In genomic region chr6:92716638-92717037, GRCh38 we compare ENCODE assay signal across 21 cellular contexts.
"Had no signal": no experiment of that assay in that cellular context is flagged by ENCODE, and none has a peak within 500 bp of the region (broad histone marks: within the 10 kb centered on the region; RNA-seq: fewer than 3 reads in every experiment).

No MANE protein-coding gene starts in this region.

- DNase-seq: colonic mucosa; cortex of kidney; effector CD8-positive, alpha-beta T cell; effector memory CD8-positive, alpha-beta T cell; endodermal cell; erythroblast; esophagus squamous epithelium; foreskin fibroblast; gastrocnemius medialis; glutamatergic neuron; head of caudate nucleus; heart right ventricle; hippocampal formation; left cardiac atrium; left lung; left ventricle myocardium superior; lower lobe of right lung; mesendoderm; midbrain had no signal

- H3K27me3 ChIP-seq: colonic mucosa, esophagus squamous epithelium, gastrocnemius medialis, heart right ventricle, left lung had no signal

- H3K36me3 ChIP-seq: colonic mucosa, esophagus squamous epithelium, gastrocnemius medialis, heart right ventricle, left lung, lower lobe of right lung had no signal

- H3K4me1 ChIP-seq: colonic mucosa, esophagus squamous epithelium, gastrocnemius medialis, heart right ventricle, left lung, lower lobe of right lung had no signal

- ATAC-seq: effector memory CD8-positive, alpha-beta T cell; esophagus mucosa; gastrocnemius medialis; left lung; left ventricle myocardium superior; lower lobe of right lung had no signal

- H3K4me3 ChIP-seq: colonic mucosa, esophagus squamous epithelium, gastrocnemius medialis, heart right ventricle, left lung, lower lobe of right lung had no signal

- H3K27ac ChIP-seq: colonic mucosa, epithelial cell of prostate, esophagus squamous epithelium, gastrocnemius medialis, heart right ventricle, left lung, lower lobe of right lung had no signal

- H3K9me3 ChIP-seq: colonic mucosa, esophagus squamous epithelium, gastrocnemius medialis, lower lobe of right lung had no signal
